In the genomic region with DNA sequence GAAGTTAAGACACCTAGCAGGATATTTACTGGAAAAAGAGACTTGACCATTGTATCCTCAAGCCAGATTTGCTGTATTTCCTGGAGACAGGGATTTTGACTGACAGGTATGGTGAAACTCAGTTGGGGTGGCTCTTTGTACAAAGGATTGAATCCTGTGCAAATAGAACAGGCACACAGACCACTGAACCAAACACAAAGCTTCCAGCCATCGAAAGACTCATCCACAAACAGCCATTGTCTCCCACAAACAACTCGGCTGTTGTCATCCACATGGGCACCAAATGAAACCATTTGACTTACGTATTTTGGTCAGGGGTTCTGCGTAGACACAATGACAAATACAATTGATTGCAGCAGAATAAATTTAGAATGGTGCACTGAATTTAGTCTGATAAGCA, we compare ENCODE assay signal across 19 cellular contexts.
"Had no signal": no experiment of that assay in that cellular context is flagged by ENCODE, and none has a peak within 500 bp of the region (broad histone marks: within the 10 kb centered on the region; RNA-seq: fewer than 3 reads in every experiment).

No MANE protein-coding gene starts in this region.

- H3K27ac ChIP-seq: adrenal gland, heart right ventricle, left ventricle myocardium inferior, psoas muscle, thoracic aorta, upper lobe of right lung had no signal

- H3K27me3 ChIP-seq: adrenal gland, heart right ventricle, upper lobe of right lung had no signal

- H3K36me3 ChIP-seq: adrenal gland, thoracic aorta, upper lobe of right lung had no signal

- H3K36me3 Mint-ChIP-seq: memory B cell had no signal

- H3K27ac Mint-ChIP-seq: activated naive CD4-positive, alpha-beta T cell treated with anti-CD3 and anti-CD28 coated beads, Interleukin-2, amount 50 U/mL, for 24 hours; memory B cell; nephron; stimulated activated naive CD8-positive, alpha-beta T cell treated with anti-CD3 and anti-CD28 coated beads, Interleukin-15, Interleukin-2, amounts not matched to agents 100 ng/mL and 50 ng/mL, for 24 hours had no signal

- H3K9me3 ChIP-seq: adrenal gland, heart right ventricle, left ventricle myocardium inferior, psoas muscle, thoracic aorta, upper lobe of right lung had no signal

- H3K4me3 Mint-ChIP-seq: activated naive CD4-positive, alpha-beta T cell treated with anti-CD3 and anti-CD28 coated beads, Interleukin-2, amount 50 U/mL, for 24 hours; brain; central memory CD8-positive, alpha-beta T cell; memory B cell; nephron; stimulated activated naive CD8-positive, alpha-beta T cell treated with anti-CD3 and anti-CD28 coated beads, Interleukin-15, Interleukin-2, amounts not matched to agents 100 ng/mL and 50 ng/mL, for 24 hours had no signal

- DNase-seq: activated CD4-positive, alpha-beta T cell treated with anti-CD3 and anti-CD28 coated beads, Interleukin-2, amount 50 U/mL, for 1 hour; adrenal gland; cortex of kidney; effector memory CD4-positive, alpha-beta T cell; foreskin fibroblast; heart right ventricle; left ventricle myocardium inferior; psoas muscle; upper lobe of right lung had no signal

- ATAC-seq: activated CD4-positive, CD25-positive, alpha-beta regulatory T cell treated with anti-CD3 and anti-CD28 coated beads, Interleukin-2, amount 50 U/mL, for 24 hours; heart right ventricle; psoas muscle; sciatic nerve; upper lobe of right lung had no signal

- H3K9me3 Mint-ChIP-seq: activated naive CD4-positive, alpha-beta T cell treated with anti-CD3 and anti-CD28 coated beads, Interleukin-2, amount 50 U/mL, for 24 hours; central memory CD8-positive, alpha-beta T cell; memory B cell; nephron; stimulated activated naive CD8-positive, alpha-beta T cell treated with anti-CD3 and anti-CD28 coated beads, Interleukin-15, Interleukin-2, amounts not matched to agents 100 ng/mL and 50 ng/mL, for 24 hours had no signal

- H3K4me1 ChIP-seq: psoas muscle, upper lobe of right lung had no signal

- H3K4me1 Mint-ChIP-seq: activated naive CD4-positive, alpha-beta T cell treated with anti-CD3 and anti-CD28 coated beads, Interleukin-2, amount 50 U/mL, for 24 hours; central memory CD8-positive, alpha-beta T cell; memory B cell had no signal

- FAIRE-seq: keratinocyte had no signal

- H3K4me3 ChIP-seq: adrenal gland, heart right ventricle, left ventricle myocardium inferior, psoas muscle, thoracic aorta, upper lobe of right lung had no signal
